ENCODE assay signal across 1 cellular context in the genomic region with DNA sequence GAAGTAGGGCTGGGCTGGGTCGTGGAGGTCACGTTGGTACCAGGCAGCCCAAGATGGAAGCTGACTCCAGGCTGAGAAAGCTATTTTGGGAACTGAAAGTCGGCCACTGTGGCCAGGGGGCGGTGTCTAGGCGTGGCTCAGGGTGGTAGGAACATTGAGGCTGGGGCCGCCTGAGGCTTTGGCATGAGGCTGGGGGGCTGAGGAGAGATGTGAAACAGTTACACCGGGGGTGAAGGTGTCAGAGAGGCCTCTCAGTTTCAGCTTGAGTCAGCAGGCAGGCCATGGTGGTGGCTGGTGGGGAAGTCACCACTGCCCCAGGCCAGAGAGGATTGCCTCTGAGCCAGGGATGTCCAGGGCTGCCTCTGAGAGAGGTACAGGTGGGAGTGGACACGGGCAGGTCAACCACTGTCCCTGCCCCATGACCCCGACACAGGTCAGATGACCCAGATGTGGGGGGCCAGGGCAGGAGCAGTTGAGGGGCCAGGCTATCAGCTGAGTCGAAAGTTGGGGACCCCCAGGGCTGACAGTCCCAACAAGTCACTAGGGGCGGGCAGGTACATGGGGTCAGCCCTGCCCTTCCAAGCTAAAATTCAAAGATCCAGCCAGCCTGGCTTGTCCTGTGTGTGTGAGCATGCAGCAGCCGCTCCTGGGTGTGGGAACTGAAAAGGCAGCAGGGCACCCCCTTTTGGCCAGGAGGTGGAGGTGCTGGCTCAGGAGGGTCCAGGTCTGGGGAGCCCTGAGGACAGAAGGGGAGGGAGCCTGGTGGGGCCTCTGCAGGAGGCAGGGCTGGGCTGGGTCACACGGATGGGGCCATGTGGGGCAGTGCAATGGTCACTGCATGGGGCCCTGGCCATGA.
TF ChIP-seq lines count a peak whose summit lies in the region.

No MANE protein-coding gene starts in this region.

TF ChIP-seq in neural cell, 6 proteins besides CTCF, POLR2A, EP300 and RAD21 (continued from another document):
- TF ChIP-seq, protein P1, sequence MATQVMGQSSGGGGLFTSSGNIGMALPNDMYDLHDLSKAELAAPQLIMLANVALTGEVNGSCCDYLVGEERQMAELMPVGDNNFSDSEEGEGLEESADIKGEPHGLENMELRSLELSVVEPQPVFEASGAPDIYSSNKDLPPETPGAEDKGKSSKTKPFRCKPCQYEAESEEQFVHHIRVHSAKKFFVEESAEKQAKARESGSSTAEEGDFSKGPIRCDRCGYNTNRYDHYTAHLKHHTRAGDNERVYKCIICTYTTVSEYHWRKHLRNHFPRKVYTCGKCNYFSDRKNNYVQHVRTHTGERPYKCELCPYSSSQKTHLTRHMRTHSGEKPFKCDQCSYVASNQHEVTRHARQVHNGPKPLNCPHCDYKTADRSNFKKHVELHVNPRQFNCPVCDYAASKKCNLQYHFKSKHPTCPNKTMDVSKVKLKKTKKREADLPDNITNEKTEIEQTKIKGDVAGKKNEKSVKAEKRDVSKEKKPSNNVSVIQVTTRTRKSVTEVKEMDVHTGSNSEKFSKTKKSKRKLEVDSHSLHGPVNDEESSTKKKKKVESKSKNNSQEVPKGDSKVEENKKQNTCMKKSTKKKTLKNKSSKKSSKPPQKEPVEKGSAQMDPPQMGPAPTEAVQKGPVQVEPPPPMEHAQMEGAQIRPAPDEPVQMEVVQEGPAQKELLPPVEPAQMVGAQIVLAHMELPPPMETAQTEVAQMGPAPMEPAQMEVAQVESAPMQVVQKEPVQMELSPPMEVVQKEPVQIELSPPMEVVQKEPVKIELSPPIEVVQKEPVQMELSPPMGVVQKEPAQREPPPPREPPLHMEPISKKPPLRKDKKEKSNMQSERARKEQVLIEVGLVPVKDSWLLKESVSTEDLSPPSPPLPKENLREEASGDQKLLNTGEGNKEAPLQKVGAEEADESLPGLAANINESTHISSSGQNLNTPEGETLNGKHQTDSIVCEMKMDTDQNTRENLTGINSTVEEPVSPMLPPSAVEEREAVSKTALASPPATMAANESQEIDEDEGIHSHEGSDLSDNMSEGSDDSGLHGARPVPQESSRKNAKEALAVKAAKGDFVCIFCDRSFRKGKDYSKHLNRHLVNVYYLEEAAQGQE (IDR thresholded peaks at IDR 0.05; ENCODE audit: borderline replicate concordance), result no peak
- TF ChIP-seq TAF1 (IDR thresholded peaks at IDR 0.05; ENCODE audit: low read depth), result no peak
TF ChIP-seq in neural cell: peak in this region for 1.
